8 cellular contexts compared by ENCODE assay signal in the genomic region with DNA sequence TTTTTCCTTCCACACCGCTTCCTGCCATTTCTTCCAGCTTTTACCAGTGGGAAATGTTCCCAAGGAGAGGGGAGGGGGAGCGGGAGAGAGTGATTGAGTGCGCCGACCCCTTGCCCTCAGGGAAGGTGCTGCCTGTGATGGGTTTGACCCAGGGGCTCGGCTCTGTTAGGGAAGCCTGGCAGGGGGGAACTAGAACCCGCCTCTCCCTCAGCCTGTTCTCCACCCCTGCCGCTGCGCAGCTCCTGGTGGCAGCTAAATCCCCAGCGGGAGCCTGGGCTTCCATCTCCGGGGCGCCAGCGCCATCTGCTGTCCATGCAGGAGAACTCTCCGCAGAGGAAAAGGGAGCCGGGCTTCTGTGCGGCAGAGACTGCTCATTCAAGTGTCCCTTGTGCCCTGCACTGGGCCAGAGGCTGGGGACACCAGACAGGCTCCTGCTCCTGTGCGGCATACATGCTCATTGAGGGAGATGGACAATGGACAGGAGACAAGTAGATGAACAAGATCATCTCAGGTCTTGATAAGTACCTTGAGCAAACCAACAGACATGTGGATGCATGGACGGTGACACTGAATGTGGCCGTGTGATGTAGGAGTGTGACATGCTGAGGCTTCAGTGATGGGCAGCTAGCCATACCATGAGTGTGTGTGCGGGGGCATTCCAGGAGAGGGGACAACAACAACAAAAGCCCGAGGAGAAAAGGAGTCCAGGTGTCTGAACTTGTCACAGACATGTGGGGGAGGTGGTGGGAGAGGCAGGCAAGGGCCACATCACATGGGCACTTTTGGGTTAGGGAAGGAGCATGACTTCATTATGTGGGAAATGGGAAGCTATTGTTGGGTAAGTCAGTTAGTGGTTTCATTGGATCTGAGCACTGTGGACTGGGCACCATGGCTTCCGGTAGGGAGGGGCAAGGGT. TPM values are rescaled to one million over a fixed set of nuclear protein-coding genes. Genes with fewer than 3 reads are reported as not detected.
A peak's percentile ranks its signal among the peaks of the same experiment; 100 is the strongest.
DNase-seq lines count a peak whose midpoint lies in the region; ATAC-seq lines count a peak whose summit lies in the region.

No MANE protein-coding gene starts in this region.

- H3K18ac ChIP-seq in mesendoderm (ENCODE audit: low read length), result no peak overlapping the region

- peaks cover 8% of the 10 kb centered on the region for H3K27me3 ChIP-seq in effector memory CD4-positive, alpha-beta T cell (replicated peaks; ENCODE audit: control insufficient read depth, insufficient read depth, low read length, poor library complexity, severe bottlenecking)
- H3K27me3 ChIP-seq in mesendoderm (ENCODE audit: insufficient read depth, low read length, poor library complexity), result no peaks in the 10 kb centered on the region

- ATAC-seq in GM19468 (IDR thresholded peaks at IDR 0.05; ENCODE audit: extremely low read depth, unreplicated experiment) (peak; percentile 69), HG03575 (IDR thresholded peaks at IDR 0.05; ENCODE audit: extremely low read depth, insufficient number of reproducible peaks, low FRiP score, unreplicated experiment) (peak; percentile 84)

- no peak overlapping the region for H3K23ac ChIP-seq in mesendoderm (ENCODE audit: low read length)

- WGBS in mesendoderm (ENCODE audit: extremely low coverage, insufficient coverage, low lambda C conversion rate), result no CpG with 5 or more reads among the region's 21 CpGs

- no peaks in the 10 kb centered on the region for H3K79me1 ChIP-seq in mesendoderm (ENCODE audit: low read length)

- peak overlapping the region; percentile 45 for H3K4me2 ChIP-seq in mesendoderm (ENCODE audit: low read length)

- H3K4me1 ChIP-seq in effector memory CD4-positive, alpha-beta T cell (ENCODE audit: control insufficient read depth, insufficient read depth, low read length, poor library complexity, severe bottlenecking), result no peaks in the 10 kb centered on the region
- peaks cover 6% of the 10 kb centered on the region for H3K4me1 ChIP-seq in mesendoderm (ENCODE audit: control insufficient read depth, low read depth, low read length)

- no peaks in the 10 kb centered on the region for H3K9me3 ChIP-seq in effector memory CD4-positive, alpha-beta T cell (ENCODE audit: control insufficient read depth, low read length)

- H2BK5ac ChIP-seq in mesendoderm (ENCODE audit: low read length), result no peak overlapping the region

- no peak overlapping the region for H4K8ac ChIP-seq in mesendoderm (ENCODE audit: low read depth, low read length)

- no peak overlapping the region for H3K4ac ChIP-seq in mesendoderm (ENCODE audit: low read depth, low read length)

- peak overlapping the region; percentile 20 for H3K9ac ChIP-seq in mesendoderm (ENCODE audit: low read length)

- DNase-seq in COR-L47 (lab: John Stamatoyannopoulos, UW) (peak; percentile 80), NOMO-1 (lab: John Stamatoyannopoulos, UW; ENCODE audit: unreplicated experiment in 2 of 2) (peak; percentile 77 to 79), mesendoderm (peak; percentile 87)
- DNase-seq in activated CD8-positive, alpha-beta memory T cell treated with anti-CD3 and anti-CD28 coated beads for 24 hours, result peak; percentile 95
- peak; percentile 64 to 76 (median 69) for DNase-seq in effector memory CD4-positive, alpha-beta T cell
- peak; percentile 67 to 68 for DNase-seq in stimulated activated CD8-positive, alpha-beta memory T cell treated with anti-CD3 and anti-CD28 coated beads, Interleukin-15, amount 100 ng/mL, for 48 hours (ENCODE audit: low read depth in 2 of 2)

- no peaks in the 10 kb centered on the region for H3K36me3 ChIP-seq in effector memory CD4-positive, alpha-beta T cell (ENCODE audit: control insufficient read depth, insufficient read depth, low read length)
- H3K36me3 ChIP-seq in mesendoderm (ENCODE audit: control insufficient read depth, insufficient read depth, low read length), result no peaks in the 10 kb centered on the region

- H2BK120ac ChIP-seq in mesendoderm (ENCODE audit: low read depth, low read length), result no peak overlapping the region

- no peak overlapping the region for H2BK15ac ChIP-seq in mesendoderm (replicated peaks; ENCODE audit: low read depth)

- no peaks in the 10 kb centered on the region for H3K79me2 ChIP-seq in mesendoderm (ENCODE audit: control insufficient read depth, insufficient read depth, low read length)

- H3K4me3 ChIP-seq in effector memory CD4-positive, alpha-beta T cell (ENCODE audit: insufficient read depth, low read depth, low read length, poor library complexity, severe bottlenecking), result no peak overlapping the region
- no peak overlapping the region for H3K4me3 ChIP-seq in mesendoderm (ENCODE audit: low read length)

- no peak overlapping the region for H4K5ac ChIP-seq in mesendoderm (ENCODE audit: low read length)

- no peak overlapping the region for H3K27ac ChIP-seq in effector memory CD4-positive, alpha-beta T cell (ENCODE audit: insufficient read depth, low read length, poor library complexity, severe bottlenecking)
- H3K27ac ChIP-seq in mesendoderm (ENCODE audit: low read depth, low read length), result no peak overlapping the region

- peak overlapping the region; percentile 46 for H3K56ac ChIP-seq in mesendoderm (ENCODE audit: low read length)

- H2AK5ac ChIP-seq in mesendoderm (ENCODE audit: low read length), result no peak overlapping the region

RNA-seq across cellular contexts. Expression of gene CHPF, which starts 13.3 kb away (rescaled TPM):
- 50.4 TPM for polyA plus RNA-seq in mesendoderm (2013, experiment 1 of 2)
- polyA plus RNA-seq in mesendoderm (2013, experiment 2 of 2), result 50.4 TPM

RNA-seq across cellular contexts. Expression of gene TMEM198, which starts 13.5 kb away (rescaled TPM):
- 3.7 TPM for polyA plus RNA-seq in mesendoderm (2013, experiment 1 of 2)
- 3.7 TPM for polyA plus RNA-seq in mesendoderm (2013, experiment 2 of 2)

RNA-seq across cellular contexts. Expression of gene ASIC4, which starts 16.0 kb away (rescaled TPM):
- polyA plus RNA-seq in mesendoderm (2013, experiment 1 of 2), result not detected
- polyA plus RNA-seq in mesendoderm (2013, experiment 2 of 2), result 0.01 TPM

RNA-seq across cellular contexts. Expression of gene GMPPA, which starts 31.6 kb away (rescaled TPM):
- 20.4 TPM for polyA plus RNA-seq in mesendoderm (2013, experiment 1 of 2)
- 20.2 TPM for polyA plus RNA-seq in mesendoderm (2013, experiment 2 of 2)

RNA-seq across cellular contexts. Expression of gene OBSL1, which starts 41.0 kb away (rescaled TPM):
- 51.2 TPM for polyA plus RNA-seq in mesendoderm (2013, experiment 1 of 2)
- 51.9 TPM for polyA plus RNA-seq in mesendoderm (2013, experiment 2 of 2)
